Comparison of ENCODE assay signal across 2 cellular contexts in the genomic region with DNA sequence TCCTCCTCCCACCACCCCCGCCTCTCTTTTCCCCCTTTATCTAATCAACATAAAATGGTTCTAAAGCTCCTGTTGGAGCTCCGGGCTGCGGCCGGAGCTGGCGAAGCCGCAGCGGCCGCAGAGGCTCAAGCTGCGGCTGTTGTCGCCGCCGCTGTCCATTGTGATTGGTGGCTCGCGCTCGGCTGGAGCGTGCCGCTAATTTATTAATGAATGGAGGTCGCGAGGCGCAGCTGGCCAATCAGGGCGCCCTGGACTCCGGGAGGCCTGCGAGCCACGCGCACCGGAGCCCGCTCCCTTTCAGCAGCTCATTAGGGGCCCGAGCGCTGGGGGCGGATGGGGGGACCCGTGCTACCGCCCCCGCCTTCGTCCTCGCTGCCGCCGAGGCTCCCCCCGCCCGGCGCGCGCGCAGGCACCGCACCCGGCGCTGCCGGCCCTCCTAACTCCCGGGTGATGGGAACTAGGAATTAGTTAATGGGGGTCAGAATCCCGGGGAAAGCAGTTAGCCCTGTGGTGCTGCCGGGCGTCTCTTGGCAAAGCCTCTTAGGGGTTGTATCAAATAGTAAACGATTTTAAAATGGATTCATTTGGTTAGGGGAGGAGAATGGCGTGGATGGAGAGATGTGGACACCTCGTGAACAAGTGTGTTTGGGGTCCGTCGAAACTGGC.
A peak's percentile ranks its signal among the peaks of the same experiment; 100 is the strongest.
TF ChIP-seq lines count a peak whose summit lies in the region.

No MANE protein-coding gene starts in this region.

TF ChIP-seq in A549, 52 proteins besides CTCF, POLR2A, EP300 and RAD21:
- TF ChIP-seq MAFK (IDR thresholded peaks at IDR 0.05; ENCODE audit: partially characterized antibody) (no peak), EHMT2 (IDR thresholded peaks at IDR 0.05; ENCODE audit: low read depth) (no peak), GATA3 (IDR thresholded peaks at IDR 0.05; ENCODE audit: borderline replicate concordance) (no peak), RCOR1 (IDR thresholded peaks at IDR 0.05; ENCODE audit: low read depth, low read length) (no peak), RNF2 (IDR thresholded peaks at IDR 0.05; ENCODE audit: borderline replicate concordance, low read depth) (peak; percentile 74; the same call in 1 of the 2 replicates), CHD4 (IDR thresholded peaks at IDR 0.05; ENCODE audit: borderline replicate concordance) (no peak), ZFP36 (IDR thresholded peaks at IDR 0.05; ENCODE audit: borderline replicate concordance, partially characterized antibody) (no peak), NPAS2 (CRISPR knock-in tag; IDR thresholded peaks at IDR 0.05; ENCODE audit: borderline replicate concordance) (no peak), KDM1A (IDR thresholded peaks at IDR 0.05; ENCODE audit: low read depth) (no peak), POLR2AphosphoS2 (conservative IDR thresholded peaks at IDR 0.05; ENCODE audit: low read length) (no peak), ZNF302 (CRISPR knock-in tag; IDR thresholded peaks at IDR 0.05) (no peak), CBX8 (IDR thresholded peaks at IDR 0.05) (peak; percentile 94), RFX5 (IDR thresholded peaks at IDR 0.05) (no peak), RARB (CRISPR knock-in tag; IDR thresholded peaks at IDR 0.05) (no peak)
- TF ChIP-seq, protein P1, sequence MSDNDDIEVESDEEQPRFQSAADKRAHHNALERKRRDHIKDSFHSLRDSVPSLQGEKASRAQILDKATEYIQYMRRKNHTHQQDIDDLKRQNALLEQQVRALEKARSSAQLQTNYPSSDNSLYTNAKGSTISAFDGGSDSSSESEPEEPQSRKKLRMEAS (IDR thresholded peaks at IDR 0.05), result no peak
- TF ChIP-seq, protein P2, sequence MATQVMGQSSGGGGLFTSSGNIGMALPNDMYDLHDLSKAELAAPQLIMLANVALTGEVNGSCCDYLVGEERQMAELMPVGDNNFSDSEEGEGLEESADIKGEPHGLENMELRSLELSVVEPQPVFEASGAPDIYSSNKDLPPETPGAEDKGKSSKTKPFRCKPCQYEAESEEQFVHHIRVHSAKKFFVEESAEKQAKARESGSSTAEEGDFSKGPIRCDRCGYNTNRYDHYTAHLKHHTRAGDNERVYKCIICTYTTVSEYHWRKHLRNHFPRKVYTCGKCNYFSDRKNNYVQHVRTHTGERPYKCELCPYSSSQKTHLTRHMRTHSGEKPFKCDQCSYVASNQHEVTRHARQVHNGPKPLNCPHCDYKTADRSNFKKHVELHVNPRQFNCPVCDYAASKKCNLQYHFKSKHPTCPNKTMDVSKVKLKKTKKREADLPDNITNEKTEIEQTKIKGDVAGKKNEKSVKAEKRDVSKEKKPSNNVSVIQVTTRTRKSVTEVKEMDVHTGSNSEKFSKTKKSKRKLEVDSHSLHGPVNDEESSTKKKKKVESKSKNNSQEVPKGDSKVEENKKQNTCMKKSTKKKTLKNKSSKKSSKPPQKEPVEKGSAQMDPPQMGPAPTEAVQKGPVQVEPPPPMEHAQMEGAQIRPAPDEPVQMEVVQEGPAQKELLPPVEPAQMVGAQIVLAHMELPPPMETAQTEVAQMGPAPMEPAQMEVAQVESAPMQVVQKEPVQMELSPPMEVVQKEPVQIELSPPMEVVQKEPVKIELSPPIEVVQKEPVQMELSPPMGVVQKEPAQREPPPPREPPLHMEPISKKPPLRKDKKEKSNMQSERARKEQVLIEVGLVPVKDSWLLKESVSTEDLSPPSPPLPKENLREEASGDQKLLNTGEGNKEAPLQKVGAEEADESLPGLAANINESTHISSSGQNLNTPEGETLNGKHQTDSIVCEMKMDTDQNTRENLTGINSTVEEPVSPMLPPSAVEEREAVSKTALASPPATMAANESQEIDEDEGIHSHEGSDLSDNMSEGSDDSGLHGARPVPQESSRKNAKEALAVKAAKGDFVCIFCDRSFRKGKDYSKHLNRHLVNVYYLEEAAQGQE (IDR thresholded peaks at IDR 0.05), result no peak

TF ChIP-seq in H1, 55 proteins besides CTCF, POLR2A, EP300 and RAD21 (continues in another document):
- TF ChIP-seq BACH1 (IDR thresholded peaks at IDR 0.05; ENCODE audit: low read length) (0 out of 2 replicates have a peak, but pooled peaks have one; percentile 9), NANOG (IDR thresholded peaks at IDR 0.05; ENCODE audit: insufficient read depth, low read depth, low read length, poor library complexity, severe bottlenecking) (peak; percentile 82), CHD2 (IDR thresholded peaks at IDR 0.05; ENCODE audit: low read length) (no peak), HDAC2 (IDR thresholded peaks at IDR 0.05; ENCODE audit: borderline replicate concordance in 1 of 2, low read depth in 2 of 2, low read length in 2 of 2) (0 out of 4 replicates have a peak, but pooled peaks of 1 of the 2 experiments have one; percentile 5), CBX8 (IDR thresholded peaks at IDR 0.05; ENCODE audit: borderline replicate concordance, low read depth, low read length) (no peak), SIX5 (IDR thresholded peaks at IDR 0.05; ENCODE audit: low read depth, low read length) (no peak), SUZ12 (IDR thresholded peaks at IDR 0.05; ENCODE audit: low read length) (no peak; the same call in 1 of the 2 replicates), CEBPB (IDR thresholded peaks at IDR 0.05; ENCODE audit: low read depth, low read length) (no peak), TBP (IDR thresholded peaks at IDR 0.05; ENCODE audit: low read depth, low read length) (no peak), PHF8 (conservative IDR thresholded peaks at IDR 0.05; ENCODE audit: low read depth, low read length) (no peak), JUN (IDR thresholded peaks at IDR 0.05; ENCODE audit: low read depth, low read length) (no peak), RNF2 (IDR thresholded peaks at IDR 0.05; ENCODE audit: borderline replicate concordance, low read depth, low read length, missing control alignments, poor library complexity, severe bottlenecking) (no peak), POU5F1 (IDR thresholded peaks at IDR 0.05; ENCODE audit: low read depth, low read length) (no peak), SIN3A (conservative IDR thresholded peaks at IDR 0.05 in 1 of 2, IDR thresholded peaks at IDR 0.05 in 1 of 2; ENCODE audit: low read depth in 1 of 2, low read length in 2 of 2) (no peak), JUND (IDR thresholded peaks at IDR 0.05; ENCODE audit: low read length) (no peak), KDM1A (IDR thresholded peaks at IDR 0.05; ENCODE audit: borderline replicate concordance, low read length) (no peak), SIRT6 (IDR thresholded peaks at IDR 0.05; ENCODE audit: low read length) (no peak), BCL11A (IDR thresholded peaks at IDR 0.05; ENCODE audit: low read depth in 2 of 2, low read length in 2 of 2) (no peak), SP2 (IDR thresholded peaks at IDR 0.05; ENCODE audit: low read length) (no peak), SP1 (IDR thresholded peaks at IDR 0.05; ENCODE audit: low read depth, low read length) (no peak), TCF12 (IDR thresholded peaks at IDR 0.05; ENCODE audit: low read depth, low read length) (no peak), KDM4A (IDR thresholded peaks at IDR 0.05; ENCODE audit: low read depth, low read length, severe bottlenecking) (peak; percentile 33), CBX5 (IDR thresholded peaks at IDR 0.05; ENCODE audit: low read depth, low read length) (no peak), CREB1 (IDR thresholded peaks at IDR 0.05) (no peak), ASH2L (IDR thresholded peaks at IDR 0.05; ENCODE audit: low read length) (peak; percentile 23), TEAD4 (IDR thresholded peaks at IDR 0.05; ENCODE audit: low read depth, low read length) (no peak), RBBP5 (IDR thresholded peaks at IDR 0.05; ENCODE audit: borderline replicate concordance, low read depth, low read length) (no peak), HDAC6 (IDR thresholded peaks at IDR 0.05; ENCODE audit: low read depth, low read length) (no peak), NRF1 (IDR thresholded peaks at IDR 0.05; ENCODE audit: low read depth, low read length) (no peak), CTBP2 (IDR thresholded peaks at IDR 0.05; ENCODE audit: borderline replicate concordance, insufficient read depth, insufficient read length, low read length) (no peak)
- TF ChIP-seq, protein P3, sequence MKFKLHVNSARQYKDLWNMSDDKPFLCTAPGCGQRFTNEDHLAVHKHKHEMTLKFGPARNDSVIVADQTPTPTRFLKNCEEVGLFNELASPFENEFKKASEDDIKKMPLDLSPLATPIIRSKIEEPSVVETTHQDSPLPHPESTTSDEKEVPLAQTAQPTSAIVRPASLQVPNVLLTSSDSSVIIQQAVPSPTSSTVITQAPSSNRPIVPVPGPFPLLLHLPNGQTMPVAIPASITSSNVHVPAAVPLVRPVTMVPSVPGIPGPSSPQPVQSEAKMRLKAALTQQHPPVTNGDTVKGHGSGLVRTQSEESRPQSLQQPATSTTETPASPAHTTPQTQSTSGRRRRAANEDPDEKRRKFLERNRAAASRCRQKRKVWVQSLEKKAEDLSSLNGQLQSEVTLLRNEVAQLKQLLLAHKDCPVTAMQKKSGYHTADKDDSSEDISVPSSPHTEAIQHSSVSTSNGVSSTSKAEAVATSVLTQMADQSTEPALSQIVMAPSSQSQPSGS (IDR thresholded peaks at IDR 0.05; ENCODE audit: low read length), result no peak
- TF ChIP-seq, protein P4, sequence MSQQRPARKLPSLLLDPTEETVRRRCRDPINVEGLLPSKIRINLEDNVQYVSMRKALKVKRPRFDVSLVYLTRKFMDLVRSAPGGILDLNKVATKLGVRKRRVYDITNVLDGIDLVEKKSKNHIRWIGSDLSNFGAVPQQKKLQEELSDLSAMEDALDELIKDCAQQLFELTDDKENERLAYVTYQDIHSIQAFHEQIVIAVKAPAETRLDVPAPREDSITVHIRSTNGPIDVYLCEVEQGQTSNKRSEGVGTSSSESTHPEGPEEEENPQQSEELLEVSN (IDR thresholded peaks at IDR 0.05), result peak; percentile 84
- TF ChIP-seq, protein P1 (IDR thresholded peaks at IDR 0.05), result peak; percentile 68
- TF ChIP-seq, protein P5, sequence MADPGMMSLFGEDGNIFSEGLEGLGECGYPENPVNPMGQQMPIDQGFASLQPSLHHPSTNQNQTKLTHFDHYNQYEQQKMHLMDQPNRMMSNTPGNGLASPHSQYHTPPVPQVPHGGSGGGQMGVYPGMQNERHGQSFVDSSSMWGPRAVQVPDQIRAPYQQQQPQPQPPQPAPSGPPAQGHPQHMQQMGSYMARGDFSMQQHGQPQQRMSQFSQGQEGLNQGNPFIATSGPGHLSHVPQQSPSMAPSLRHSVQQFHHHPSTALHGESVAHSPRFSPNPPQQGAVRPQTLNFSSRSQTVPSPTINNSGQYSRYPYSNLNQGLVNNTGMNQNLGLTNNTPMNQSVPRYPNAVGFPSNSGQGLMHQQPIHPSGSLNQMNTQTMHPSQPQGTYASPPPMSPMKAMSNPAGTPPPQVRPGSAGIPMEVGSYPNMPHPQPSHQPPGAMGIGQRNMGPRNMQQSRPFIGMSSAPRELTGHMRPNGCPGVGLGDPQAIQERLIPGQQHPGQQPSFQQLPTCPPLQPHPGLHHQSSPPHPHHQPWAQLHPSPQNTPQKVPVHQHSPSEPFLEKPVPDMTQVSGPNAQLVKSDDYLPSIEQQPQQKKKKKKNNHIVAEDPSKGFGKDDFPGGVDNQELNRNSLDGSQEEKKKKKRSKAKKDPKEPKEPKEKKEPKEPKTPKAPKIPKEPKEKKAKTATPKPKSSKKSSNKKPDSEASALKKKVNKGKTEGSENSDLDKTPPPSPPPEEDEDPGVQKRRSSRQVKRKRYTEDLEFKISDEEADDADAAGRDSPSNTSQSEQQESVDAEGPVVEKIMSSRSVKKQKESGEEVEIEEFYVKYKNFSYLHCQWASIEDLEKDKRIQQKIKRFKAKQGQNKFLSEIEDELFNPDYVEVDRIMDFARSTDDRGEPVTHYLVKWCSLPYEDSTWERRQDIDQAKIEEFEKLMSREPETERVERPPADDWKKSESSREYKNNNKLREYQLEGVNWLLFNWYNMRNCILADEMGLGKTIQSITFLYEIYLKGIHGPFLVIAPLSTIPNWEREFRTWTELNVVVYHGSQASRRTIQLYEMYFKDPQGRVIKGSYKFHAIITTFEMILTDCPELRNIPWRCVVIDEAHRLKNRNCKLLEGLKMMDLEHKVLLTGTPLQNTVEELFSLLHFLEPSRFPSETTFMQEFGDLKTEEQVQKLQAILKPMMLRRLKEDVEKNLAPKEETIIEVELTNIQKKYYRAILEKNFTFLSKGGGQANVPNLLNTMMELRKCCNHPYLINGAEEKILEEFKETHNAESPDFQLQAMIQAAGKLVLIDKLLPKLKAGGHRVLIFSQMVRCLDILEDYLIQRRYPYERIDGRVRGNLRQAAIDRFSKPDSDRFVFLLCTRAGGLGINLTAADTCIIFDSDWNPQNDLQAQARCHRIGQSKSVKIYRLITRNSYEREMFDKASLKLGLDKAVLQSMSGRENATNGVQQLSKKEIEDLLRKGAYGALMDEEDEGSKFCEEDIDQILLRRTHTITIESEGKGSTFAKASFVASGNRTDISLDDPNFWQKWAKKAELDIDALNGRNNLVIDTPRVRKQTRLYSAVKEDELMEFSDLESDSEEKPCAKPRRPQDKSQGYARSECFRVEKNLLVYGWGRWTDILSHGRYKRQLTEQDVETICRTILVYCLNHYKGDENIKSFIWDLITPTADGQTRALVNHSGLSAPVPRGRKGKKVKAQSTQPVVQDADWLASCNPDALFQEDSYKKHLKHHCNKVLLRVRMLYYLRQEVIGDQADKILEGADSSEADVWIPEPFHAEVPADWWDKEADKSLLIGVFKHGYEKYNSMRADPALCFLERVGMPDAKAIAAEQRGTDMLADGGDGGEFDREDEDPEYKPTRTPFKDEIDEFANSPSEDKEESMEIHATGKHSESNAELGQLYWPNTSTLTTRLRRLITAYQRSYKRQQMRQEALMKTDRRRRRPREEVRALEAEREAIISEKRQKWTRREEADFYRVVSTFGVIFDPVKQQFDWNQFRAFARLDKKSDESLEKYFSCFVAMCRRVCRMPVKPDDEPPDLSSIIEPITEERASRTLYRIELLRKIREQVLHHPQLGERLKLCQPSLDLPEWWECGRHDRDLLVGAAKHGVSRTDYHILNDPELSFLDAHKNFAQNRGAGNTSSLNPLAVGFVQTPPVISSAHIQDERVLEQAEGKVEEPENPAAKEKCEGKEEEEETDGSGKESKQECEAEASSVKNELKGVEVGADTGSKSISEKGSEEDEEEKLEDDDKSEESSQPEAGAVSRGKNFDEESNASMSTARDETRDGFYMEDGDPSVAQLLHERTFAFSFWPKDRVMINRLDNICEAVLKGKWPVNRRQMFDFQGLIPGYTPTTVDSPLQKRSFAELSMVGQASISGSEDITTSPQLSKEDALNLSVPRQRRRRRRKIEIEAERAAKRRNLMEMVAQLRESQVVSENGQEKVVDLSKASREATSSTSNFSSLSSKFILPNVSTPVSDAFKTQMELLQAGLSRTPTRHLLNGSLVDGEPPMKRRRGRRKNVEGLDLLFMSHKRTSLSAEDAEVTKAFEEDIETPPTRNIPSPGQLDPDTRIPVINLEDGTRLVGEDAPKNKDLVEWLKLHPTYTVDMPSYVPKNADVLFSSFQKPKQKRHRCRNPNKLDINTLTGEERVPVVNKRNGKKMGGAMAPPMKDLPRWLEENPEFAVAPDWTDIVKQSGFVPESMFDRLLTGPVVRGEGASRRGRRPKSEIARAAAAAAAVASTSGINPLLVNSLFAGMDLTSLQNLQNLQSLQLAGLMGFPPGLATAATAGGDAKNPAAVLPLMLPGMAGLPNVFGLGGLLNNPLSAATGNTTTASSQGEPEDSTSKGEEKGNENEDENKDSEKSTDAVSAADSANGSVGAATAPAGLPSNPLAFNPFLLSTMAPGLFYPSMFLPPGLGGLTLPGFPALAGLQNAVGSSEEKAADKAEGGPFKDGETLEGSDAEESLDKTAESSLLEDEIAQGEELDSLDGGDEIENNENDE (IDR thresholded peaks at IDR 0.05; ENCODE audit: insufficient replicate concordance, low read length), result no peak
- TF ChIP-seq, protein P6, sequence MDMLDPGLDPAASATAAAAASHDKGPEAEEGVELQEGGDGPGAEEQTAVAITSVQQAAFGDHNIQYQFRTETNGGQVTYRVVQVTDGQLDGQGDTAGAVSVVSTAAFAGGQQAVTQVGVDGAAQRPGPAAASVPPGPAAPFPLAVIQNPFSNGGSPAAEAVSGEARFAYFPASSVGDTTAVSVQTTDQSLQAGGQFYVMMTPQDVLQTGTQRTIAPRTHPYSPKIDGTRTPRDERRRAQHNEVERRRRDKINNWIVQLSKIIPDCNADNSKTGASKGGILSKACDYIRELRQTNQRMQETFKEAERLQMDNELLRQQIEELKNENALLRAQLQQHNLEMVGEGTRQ (IDR thresholded peaks at IDR 0.05; ENCODE audit: low read length), result no peak
